ENCODE assay signal across 2 cellular contexts in the genomic region with DNA sequence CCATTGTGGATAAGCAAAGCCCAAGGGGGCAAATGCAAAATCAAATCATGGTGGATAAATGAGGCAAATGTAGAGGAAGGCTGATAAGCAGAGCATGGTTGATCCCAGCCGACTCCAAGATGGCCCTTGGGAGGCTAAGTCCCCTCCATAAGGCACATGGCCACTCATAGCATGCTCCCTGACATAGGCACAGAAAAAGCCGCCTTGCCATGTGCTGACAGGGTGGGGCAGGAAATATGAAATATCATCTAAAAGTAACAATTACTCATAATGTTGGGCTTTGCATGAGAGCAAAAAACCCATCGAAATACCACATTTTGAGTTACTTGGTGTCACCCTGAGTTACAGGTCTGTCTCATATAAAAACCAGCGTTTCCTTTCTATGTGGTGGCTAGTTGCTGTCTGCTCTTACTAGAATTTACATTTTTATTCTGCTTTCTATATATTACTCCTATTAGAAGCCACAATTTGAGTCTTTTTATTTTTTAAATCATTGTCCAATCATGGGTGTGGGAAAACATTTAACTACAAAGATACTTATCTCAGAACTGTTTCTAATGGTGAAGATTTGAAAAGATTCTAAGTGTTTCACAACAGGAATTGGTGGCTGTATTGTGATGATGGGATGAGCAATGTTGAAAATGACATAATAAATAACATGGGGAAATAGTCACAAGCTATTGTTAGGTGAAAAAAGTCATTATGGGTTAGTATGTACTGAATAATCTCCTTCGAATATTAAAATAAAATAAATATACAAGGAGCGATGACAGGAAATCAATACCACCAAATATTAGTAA.
TF ChIP-seq lines count a peak whose summit lies in the region.

No MANE protein-coding gene starts in this region.

TF ChIP-seq in GM12878, 131 proteins besides CTCF, POLR2A, EP300 and RAD21 (continued from another document and continues in another):
- TF ChIP-seq, protein P1, sequence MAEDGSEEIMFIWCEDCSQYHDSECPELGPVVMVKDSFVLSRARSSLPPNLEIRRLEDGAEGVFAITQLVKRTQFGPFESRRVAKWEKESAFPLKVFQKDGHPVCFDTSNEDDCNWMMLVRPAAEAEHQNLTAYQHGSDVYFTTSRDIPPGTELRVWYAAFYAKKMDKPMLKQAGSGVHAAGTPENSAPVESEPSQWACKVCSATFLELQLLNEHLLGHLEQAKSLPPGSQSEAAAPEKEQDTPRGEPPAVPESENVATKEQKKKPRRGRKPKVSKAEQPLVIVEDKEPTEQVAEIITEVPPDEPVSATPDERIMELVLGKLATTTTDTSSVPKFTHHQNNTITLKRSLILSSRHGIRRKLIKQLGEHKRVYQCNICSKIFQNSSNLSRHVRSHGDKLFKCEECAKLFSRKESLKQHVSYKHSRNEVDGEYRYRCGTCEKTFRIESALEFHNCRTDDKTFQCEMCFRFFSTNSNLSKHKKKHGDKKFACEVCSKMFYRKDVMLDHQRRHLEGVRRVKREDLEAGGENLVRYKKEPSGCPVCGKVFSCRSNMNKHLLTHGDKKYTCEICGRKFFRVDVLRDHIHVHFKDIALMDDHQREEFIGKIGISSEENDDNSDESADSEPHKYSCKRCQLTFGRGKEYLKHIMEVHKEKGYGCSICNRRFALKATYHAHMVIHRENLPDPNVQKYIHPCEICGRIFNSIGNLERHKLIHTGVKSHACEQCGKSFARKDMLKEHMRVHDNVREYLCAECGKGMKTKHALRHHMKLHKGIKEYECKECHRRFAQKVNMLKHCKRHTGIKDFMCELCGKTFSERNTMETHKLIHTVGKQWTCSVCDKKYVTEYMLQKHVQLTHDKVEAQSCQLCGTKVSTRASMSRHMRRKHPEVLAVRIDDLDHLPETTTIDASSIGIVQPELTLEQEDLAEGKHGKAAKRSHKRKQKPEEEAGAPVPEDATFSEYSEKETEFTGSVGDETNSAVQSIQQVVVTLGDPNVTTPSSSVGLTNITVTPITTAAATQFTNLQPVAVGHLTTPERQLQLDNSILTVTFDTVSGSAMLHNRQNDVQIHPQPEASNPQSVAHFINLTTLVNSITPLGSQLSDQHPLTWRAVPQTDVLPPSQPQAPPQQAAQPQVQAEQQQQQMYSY (CRISPR knock-in tag; IDR thresholded peaks at IDR 0.05), result no peak
- TF ChIP-seq SRF (IDR thresholded peaks at IDR 0.05; ENCODE audit: low read depth in 2 of 2, low read length in 2 of 2) (no peak), CHD2 (IDR thresholded peaks at IDR 0.05; ENCODE audit: borderline replicate concordance, low read depth, low read length) (no peak), TARDBP (IDR thresholded peaks at IDR 0.05; ENCODE audit: borderline replicate concordance) (no peak), MTA2 (IDR thresholded peaks at IDR 0.05; ENCODE audit: low read depth) (no peak), TAF1 (IDR thresholded peaks at IDR 0.05; ENCODE audit: borderline replicate concordance, low read depth, low read length) (no peak), BACH1 (IDR thresholded peaks at IDR 0.05; ENCODE audit: borderline replicate concordance) (no peak), SMC3 (IDR thresholded peaks at IDR 0.05; ENCODE audit: borderline replicate concordance, low read length) (no peak), SMAD1 (IDR thresholded peaks at IDR 0.05; ENCODE audit: low read depth, partially characterized antibody) (no peak), ZBED1 (IDR thresholded peaks at IDR 0.05; ENCODE audit: borderline replicate concordance) (no peak)
- TF ChIP-seq, protein P2, sequence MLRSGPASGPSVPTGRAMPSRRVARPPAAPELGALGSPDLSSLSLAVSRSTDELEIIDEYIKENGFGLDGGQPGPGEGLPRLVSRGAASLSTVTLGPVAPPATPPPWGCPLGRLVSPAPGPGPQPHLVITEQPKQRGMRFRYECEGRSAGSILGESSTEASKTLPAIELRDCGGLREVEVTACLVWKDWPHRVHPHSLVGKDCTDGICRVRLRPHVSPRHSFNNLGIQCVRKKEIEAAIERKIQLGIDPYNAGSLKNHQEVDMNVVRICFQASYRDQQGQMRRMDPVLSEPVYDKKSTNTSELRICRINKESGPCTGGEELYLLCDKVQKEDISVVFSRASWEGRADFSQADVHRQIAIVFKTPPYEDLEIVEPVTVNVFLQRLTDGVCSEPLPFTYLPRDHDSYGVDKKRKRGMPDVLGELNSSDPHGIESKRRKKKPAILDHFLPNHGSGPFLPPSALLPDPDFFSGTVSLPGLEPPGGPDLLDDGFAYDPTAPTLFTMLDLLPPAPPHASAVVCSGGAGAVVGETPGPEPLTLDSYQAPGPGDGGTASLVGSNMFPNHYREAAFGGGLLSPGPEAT (IDR thresholded peaks at IDR 0.05; ENCODE audit: low read depth), result no peak
- TF ChIP-seq, protein P3, sequence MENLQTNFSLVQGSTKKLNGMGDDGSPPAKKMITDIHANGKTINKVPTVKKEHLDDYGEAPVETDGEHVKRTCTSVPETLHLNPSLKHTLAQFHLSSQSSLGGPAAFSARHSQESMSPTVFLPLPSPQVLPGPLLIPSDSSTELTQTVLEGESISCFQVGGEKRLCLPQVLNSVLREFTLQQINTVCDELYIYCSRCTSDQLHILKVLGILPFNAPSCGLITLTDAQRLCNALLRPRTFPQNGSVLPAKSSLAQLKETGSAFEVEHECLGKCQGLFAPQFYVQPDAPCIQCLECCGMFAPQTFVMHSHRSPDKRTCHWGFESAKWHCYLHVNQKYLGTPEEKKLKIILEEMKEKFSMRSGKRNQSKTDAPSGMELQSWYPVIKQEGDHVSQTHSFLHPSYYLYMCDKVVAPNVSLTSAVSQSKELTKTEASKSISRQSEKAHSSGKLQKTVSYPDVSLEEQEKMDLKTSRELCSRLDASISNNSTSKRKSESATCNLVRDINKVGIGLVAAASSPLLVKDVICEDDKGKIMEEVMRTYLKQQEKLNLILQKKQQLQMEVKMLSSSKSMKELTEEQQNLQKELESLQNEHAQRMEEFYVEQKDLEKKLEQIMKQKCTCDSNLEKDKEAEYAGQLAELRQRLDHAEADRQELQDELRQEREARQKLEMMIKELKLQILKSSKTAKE (IDR thresholded peaks at IDR 0.05; ENCODE audit: low read depth, poor library complexity, severe bottlenecking), result no peak
- TF ChIP-seq, protein P4, sequence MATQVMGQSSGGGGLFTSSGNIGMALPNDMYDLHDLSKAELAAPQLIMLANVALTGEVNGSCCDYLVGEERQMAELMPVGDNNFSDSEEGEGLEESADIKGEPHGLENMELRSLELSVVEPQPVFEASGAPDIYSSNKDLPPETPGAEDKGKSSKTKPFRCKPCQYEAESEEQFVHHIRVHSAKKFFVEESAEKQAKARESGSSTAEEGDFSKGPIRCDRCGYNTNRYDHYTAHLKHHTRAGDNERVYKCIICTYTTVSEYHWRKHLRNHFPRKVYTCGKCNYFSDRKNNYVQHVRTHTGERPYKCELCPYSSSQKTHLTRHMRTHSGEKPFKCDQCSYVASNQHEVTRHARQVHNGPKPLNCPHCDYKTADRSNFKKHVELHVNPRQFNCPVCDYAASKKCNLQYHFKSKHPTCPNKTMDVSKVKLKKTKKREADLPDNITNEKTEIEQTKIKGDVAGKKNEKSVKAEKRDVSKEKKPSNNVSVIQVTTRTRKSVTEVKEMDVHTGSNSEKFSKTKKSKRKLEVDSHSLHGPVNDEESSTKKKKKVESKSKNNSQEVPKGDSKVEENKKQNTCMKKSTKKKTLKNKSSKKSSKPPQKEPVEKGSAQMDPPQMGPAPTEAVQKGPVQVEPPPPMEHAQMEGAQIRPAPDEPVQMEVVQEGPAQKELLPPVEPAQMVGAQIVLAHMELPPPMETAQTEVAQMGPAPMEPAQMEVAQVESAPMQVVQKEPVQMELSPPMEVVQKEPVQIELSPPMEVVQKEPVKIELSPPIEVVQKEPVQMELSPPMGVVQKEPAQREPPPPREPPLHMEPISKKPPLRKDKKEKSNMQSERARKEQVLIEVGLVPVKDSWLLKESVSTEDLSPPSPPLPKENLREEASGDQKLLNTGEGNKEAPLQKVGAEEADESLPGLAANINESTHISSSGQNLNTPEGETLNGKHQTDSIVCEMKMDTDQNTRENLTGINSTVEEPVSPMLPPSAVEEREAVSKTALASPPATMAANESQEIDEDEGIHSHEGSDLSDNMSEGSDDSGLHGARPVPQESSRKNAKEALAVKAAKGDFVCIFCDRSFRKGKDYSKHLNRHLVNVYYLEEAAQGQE (IDR thresholded peaks at IDR 0.05; ENCODE audit: low read depth, low read length), result no peak

TF ChIP-seq in WTC11, 78 proteins besides CTCF, POLR2A, EP300 and RAD21 (continued from another document):
- TF ChIP-seq, protein P5, sequence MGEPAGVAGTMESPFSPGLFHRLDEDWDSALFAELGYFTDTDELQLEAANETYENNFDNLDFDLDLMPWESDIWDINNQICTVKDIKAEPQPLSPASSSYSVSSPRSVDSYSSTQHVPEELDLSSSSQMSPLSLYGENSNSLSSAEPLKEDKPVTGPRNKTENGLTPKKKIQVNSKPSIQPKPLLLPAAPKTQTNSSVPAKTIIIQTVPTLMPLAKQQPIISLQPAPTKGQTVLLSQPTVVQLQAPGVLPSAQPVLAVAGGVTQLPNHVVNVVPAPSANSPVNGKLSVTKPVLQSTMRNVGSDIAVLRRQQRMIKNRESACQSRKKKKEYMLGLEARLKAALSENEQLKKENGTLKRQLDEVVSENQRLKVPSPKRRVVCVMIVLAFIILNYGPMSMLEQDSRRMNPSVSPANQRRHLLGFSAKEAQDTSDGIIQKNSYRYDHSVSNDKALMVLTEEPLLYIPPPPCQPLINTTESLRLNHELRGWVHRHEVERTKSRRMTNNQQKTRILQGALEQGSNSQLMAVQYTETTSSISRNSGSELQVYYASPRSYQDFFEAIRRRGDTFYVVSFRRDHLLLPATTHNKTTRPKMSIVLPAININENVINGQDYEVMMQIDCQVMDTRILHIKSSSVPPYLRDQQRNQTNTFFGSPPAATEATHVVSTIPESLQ (CRISPR knock-in tag; IDR thresholded peaks at IDR 0.05), result no peak
- TF ChIP-seq, protein P6, sequence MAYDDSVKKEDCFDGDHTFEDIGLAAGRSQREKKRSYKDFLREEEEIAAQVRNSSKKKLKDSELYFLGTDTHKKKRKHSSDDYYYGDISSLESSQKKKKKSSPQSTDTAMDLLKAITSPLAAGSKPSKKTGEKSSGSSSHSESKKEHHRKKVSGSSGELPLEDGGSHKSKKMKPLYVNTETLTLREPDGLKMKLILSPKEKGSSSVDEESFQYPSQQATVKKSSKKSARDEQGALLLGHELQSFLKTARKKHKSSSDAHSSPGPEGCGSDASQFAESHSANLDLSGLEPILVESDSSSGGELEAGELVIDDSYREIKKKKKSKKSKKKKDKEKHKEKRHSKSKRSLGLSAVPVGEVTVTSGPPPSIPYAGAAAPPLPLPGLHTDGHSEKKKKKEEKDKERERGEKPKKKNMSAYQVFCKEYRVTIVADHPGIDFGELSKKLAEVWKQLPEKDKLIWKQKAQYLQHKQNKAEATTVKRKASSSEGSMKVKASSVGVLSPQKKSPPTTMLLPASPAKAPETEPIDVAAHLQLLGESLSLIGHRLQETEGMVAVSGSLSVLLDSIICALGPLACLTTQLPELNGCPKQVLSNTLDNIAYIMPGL (CRISPR knock-in tag; IDR thresholded peaks at IDR 0.05), result no peak
- TF ChIP-seq RORB (CRISPR knock-in tag; IDR thresholded peaks at IDR 0.05) (no peak), MXD4 (CRISPR knock-in tag; IDR thresholded peaks at IDR 0.05; ENCODE audit: borderline replicate concordance) (no peak), MYBL2 (CRISPR knock-in tag; IDR thresholded peaks at IDR 0.05) (no peak)
